Comparison of ENCODE assay signal across 1 cellular context in genomic region chr15:76711351-76711827, GRCh38.
TF ChIP-seq lines count a peak whose summit lies in the region.

No MANE protein-coding gene starts in this region.

TF ChIP-seq in GM12878, 131 proteins besides CTCF, POLR2A, EP300 and RAD21 (continued from another document):
- TF ChIP-seq, protein P1, sequence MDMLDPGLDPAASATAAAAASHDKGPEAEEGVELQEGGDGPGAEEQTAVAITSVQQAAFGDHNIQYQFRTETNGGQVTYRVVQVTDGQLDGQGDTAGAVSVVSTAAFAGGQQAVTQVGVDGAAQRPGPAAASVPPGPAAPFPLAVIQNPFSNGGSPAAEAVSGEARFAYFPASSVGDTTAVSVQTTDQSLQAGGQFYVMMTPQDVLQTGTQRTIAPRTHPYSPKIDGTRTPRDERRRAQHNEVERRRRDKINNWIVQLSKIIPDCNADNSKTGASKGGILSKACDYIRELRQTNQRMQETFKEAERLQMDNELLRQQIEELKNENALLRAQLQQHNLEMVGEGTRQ (IDR thresholded peaks at IDR 0.05; ENCODE audit: borderline replicate concordance, low read depth, low read length): no peak
- TF ChIP-seq ZBTB11 (CRISPR knock-in tag; IDR thresholded peaks at IDR 0.05) (no peak), ZNF24 (IDR thresholded peaks at IDR 0.05) (peak; percentile 65), STAT3 (IDR thresholded peaks at IDR 0.05; ENCODE audit: low read depth, low read length) (peak; percentile 83), TCF7 (IDR thresholded peaks at IDR 0.05; ENCODE audit: borderline replicate concordance) (peak; percentile 91), ZNF622 (IDR thresholded peaks at IDR 0.05) (no peak), WRNIP1 (IDR thresholded peaks at IDR 0.05; ENCODE audit: borderline replicate concordance, low read depth, low read length) (no peak), POU2F2 (IDR thresholded peaks at IDR 0.05; ENCODE audit: borderline replicate concordance, low read depth, low read length) (peak; percentile 92; the same call in 2 of the 3 replicates), SUZ12 (IDR thresholded peaks at IDR 0.05; ENCODE audit: unreplicated experiment) (no peak), ATF7 (IDR thresholded peaks at IDR 0.05; ENCODE audit: low read depth) (peak; percentile 96), NFXL1 (IDR thresholded peaks at IDR 0.05; ENCODE audit: borderline replicate concordance) (no peak), ZBTB4 (CRISPR knock-in tag; IDR thresholded peaks at IDR 0.05) (no peak), POLR2AphosphoS5 (IDR thresholded peaks at IDR 0.05; ENCODE audit: low read length) (no peak), SMAD5 (IDR thresholded peaks at IDR 0.05; ENCODE audit: low read depth) (no peak), IKZF1 (conservative IDR thresholded peaks at IDR 0.05) (peak; percentile 72), NFYA (IDR thresholded peaks at IDR 0.05; ENCODE audit: borderline replicate concordance, low read depth, low read length) (no peak), MYB (IDR thresholded peaks at IDR 0.05; ENCODE audit: borderline replicate concordance, low read depth, low read length) (no peak), ZNF384 (IDR thresholded peaks at IDR 0.05; ENCODE audit: borderline replicate concordance, low read depth, low read length) (peak; percentile 76; the same call in 1 of the 2 replicates), ZNF217 (IDR thresholded peaks at IDR 0.05) (peak; percentile 95), ZBED1 (IDR thresholded peaks at IDR 0.05; ENCODE audit: borderline replicate concordance) (no peak), GABPA (IDR thresholded peaks at IDR 0.05; ENCODE audit: low read depth) (no peak), MYC (IDR thresholded peaks at IDR 0.05; ENCODE audit: insufficient read depth, insufficient read length, insufficient replicate concordance, low read length, severe bottlenecking) (no peak), KDM1A (IDR thresholded peaks at IDR 0.05; ENCODE audit: borderline replicate concordance) (no peak), SMAD1 (IDR thresholded peaks at IDR 0.05; ENCODE audit: low read depth, partially characterized antibody) (peak; percentile 83), ATF3 (IDR thresholded peaks at IDR 0.05; ENCODE audit: borderline replicate concordance, extremely low read depth, low read depth, low read length) (no peak), IRF4 (IDR thresholded peaks at IDR 0.05; ENCODE audit: low read depth, low read length) (peak; percentile 63), FOS (IDR thresholded peaks at IDR 0.05; ENCODE audit: borderline replicate concordance, extremely low read depth, insufficient read length) (no peak), HDAC2 (IDR thresholded peaks at IDR 0.05) (no peak), JUNB (IDR thresholded peaks at IDR 0.05) (peak; percentile 23; the same call in 1 of the 2 replicates), MLLT1 (IDR thresholded peaks at IDR 0.05) (peak; percentile 98), PAX8 (IDR thresholded peaks at IDR 0.05) (0 out of 2 replicates have a peak, but pooled peaks have one; percentile 68), ZZZ3 (IDR thresholded peaks at IDR 0.05; ENCODE audit: control insufficient read depth, insufficient read length, low read depth) (no peak)
- TF ChIP-seq, protein P2, sequence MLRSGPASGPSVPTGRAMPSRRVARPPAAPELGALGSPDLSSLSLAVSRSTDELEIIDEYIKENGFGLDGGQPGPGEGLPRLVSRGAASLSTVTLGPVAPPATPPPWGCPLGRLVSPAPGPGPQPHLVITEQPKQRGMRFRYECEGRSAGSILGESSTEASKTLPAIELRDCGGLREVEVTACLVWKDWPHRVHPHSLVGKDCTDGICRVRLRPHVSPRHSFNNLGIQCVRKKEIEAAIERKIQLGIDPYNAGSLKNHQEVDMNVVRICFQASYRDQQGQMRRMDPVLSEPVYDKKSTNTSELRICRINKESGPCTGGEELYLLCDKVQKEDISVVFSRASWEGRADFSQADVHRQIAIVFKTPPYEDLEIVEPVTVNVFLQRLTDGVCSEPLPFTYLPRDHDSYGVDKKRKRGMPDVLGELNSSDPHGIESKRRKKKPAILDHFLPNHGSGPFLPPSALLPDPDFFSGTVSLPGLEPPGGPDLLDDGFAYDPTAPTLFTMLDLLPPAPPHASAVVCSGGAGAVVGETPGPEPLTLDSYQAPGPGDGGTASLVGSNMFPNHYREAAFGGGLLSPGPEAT (IDR thresholded peaks at IDR 0.05; ENCODE audit: low read depth): peak; percentile 89
- TF ChIP-seq, protein P3, sequence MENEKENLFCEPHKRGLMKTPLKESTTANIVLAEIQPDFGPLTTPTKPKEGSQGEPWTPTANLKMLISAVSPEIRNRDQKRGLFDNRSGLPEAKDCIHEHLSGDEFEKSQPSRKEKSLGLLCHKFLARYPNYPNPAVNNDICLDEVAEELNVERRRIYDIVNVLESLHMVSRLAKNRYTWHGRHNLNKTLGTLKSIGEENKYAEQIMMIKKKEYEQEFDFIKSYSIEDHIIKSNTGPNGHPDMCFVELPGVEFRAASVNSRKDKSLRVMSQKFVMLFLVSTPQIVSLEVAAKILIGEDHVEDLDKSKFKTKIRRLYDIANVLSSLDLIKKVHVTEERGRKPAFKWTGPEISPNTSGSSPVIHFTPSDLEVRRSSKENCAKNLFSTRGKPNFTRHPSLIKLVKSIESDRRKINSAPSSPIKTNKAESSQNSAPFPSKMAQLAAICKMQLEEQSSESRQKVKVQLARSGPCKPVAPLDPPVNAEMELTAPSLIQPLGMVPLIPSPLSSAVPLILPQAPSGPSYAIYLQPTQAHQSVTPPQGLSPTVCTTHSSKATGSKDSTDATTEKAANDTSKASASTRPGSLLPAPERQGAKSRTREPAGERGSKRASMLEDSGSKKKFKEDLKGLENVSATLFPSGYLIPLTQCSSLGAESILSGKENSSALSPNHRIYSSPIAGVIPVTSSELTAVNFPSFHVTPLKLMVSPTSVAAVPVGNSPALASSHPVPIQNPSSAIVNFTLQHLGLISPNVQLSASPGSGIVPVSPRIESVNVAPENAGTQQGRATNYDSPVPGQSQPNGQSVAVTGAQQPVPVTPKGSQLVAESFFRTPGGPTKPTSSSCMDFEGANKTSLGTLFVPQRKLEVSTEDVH (IDR thresholded peaks at IDR 0.05; ENCODE audit: low read depth, partially characterized antibody): peak; percentile 66
- TF ChIP-seq, protein P4, sequence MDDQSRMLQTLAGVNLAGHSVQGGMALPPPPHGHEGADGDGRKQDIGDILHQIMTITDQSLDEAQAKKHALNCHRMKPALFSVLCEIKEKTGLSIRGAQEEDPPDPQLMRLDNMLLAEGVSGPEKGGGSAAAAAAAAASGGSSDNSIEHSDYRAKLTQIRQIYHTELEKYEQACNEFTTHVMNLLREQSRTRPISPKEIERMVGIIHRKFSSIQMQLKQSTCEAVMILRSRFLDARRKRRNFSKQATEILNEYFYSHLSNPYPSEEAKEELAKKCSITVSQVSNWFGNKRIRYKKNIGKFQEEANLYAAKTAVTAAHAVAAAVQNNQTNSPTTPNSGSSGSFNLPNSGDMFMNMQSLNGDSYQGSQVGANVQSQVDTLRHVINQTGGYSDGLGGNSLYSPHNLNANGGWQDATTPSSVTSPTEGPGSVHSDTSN (IDR thresholded peaks at IDR 0.05; ENCODE audit: insufficient replicate concordance, low read depth, low read length): peak; percentile 27
- TF ChIP-seq, protein P5, sequence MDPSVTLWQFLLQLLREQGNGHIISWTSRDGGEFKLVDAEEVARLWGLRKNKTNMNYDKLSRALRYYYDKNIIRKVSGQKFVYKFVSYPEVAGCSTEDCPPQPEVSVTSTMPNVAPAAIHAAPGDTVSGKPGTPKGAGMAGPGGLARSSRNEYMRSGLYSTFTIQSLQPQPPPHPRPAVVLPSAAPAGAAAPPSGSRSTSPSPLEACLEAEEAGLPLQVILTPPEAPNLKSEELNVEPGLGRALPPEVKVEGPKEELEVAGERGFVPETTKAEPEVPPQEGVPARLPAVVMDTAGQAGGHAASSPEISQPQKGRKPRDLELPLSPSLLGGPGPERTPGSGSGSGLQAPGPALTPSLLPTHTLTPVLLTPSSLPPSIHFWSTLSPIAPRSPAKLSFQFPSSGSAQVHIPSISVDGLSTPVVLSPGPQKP (IDR thresholded peaks at IDR 0.05; ENCODE audit: low read depth, low read length): no peak
- TF ChIP-seq, protein P6, sequence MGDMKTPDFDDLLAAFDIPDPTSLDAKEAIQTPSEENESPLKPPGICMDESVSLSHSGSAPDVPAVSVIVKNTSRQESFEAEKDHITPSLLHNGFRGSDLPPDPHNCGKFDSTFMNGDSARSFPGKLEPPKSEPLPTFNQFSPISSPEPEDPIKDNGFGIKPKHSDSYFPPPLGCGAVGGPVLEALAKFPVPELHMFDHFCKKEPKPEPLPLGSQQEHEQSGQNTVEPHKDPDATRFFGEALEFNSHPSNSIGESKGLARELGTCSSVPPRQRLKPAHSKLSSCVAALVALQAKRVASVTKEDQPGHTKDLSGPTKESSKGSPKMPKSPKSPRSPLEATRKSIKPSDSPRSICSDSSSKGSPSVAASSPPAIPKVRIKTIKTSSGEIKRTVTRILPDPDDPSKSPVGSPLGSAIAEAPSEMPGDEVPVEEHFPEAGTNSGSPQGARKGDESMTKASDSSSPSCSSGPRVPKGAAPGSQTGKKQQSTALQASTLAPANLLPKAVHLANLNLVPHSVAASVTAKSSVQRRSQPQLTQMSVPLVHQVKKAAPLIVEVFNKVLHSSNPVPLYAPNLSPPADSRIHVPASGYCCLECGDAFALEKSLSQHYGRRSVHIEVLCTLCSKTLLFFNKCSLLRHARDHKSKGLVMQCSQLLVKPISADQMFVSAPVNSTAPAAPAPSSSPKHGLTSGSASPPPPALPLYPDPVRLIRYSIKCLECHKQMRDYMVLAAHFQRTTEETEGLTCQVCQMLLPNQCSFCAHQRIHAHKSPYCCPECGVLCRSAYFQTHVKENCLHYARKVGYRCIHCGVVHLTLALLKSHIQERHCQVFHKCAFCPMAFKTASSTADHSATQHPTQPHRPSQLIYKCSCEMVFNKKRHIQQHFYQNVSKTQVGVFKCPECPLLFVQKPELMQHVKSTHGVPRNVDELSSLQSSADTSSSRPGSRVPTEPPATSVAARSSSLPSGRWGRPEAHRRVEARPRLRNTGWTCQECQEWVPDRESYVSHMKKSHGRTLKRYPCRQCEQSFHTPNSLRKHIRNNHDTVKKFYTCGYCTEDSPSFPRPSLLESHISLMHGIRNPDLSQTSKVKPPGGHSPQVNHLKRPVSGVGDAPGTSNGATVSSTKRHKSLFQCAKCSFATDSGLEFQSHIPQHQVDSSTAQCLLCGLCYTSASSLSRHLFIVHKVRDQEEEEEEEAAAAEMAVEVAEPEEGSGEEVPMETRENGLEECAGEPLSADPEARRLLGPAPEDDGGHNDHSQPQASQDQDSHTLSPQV (IDR thresholded peaks at IDR 0.05): no peak
